18 cellular contexts compared by ENCODE assay signal in the genomic region with DNA sequence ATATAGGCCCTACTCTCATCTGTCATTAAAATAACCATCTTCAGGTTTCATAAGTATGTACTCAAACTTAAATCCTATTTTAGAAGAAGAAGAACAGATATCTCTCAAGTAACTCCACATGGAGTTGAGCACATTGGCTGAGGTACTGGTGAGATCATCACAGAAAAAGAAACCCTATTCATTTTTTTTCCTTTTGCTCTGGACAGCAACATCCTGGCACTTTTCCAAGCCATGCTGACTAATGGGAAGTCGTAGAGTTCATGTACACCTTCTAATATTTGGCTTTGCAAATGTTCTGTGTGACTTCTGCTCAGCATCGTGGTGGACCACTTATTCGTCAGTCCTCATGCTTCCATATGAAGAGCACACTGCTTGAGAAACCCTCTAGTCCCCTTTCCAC.
DNase-seq lines count a peak whose midpoint lies in the region; TF ChIP-seq lines count a peak whose summit lies in the region.
"Had no signal": no experiment of that assay in that cellular context is flagged by ENCODE, and none has a peak within 500 bp of the region (broad histone marks: within the 10 kb centered on the region; RNA-seq: fewer than 3 reads in every experiment).

No MANE protein-coding gene starts in this region.

- no peaks in the 10 kb centered on the region for H3K36me3 Mint-ChIP-seq in mesothelial cell of epicardium

- H3K9me3 Mint-ChIP-seq in mesothelial cell of epicardium: peaks cover 3% of the 10 kb centered on the region
- H3K9me3 Mint-ChIP-seq: neural crest cell had no signal

- in situ Hi-C loops in KBM-7 (cut with MboI; ENCODE audit: low pct_unique_long_range_greater_than_20kb, low sequenced_read_pairs): no loop called here

- H3K27me3 Mint-ChIP-seq in mesothelial cell of epicardium (ENCODE audit: low read depth): no peaks in the 10 kb centered on the region
- H3K27me3 Mint-ChIP-seq: activated naive CD4-positive, alpha-beta T cell treated with anti-CD3 and anti-CD28 coated beads, Interleukin-2, amount 50 U/mL, for 24 hours had no signal

- H3K4me1 Mint-ChIP-seq in mesothelial cell of epicardium: no peaks in the 10 kb centered on the region
- H3K4me1 Mint-ChIP-seq: neural crest cell had no signal

- H3K4me3 ChIP-seq in choroid plexus epithelial cell (ENCODE audit: low read depth, low read length): no peak overlapping the region
- H3K4me3 ChIP-seq in retinal pigment epithelial cell (ENCODE audit: low read length): no peak overlapping the region
- H3K4me3 ChIP-seq: BLaER1, cardiac muscle cell had no signal

- no peak overlapping the region for H3K4me3 Mint-ChIP-seq in mesothelial cell of epicardium
- H3K4me3 Mint-ChIP-seq: activated naive CD4-positive, alpha-beta T cell treated with anti-CD3 and anti-CD28 coated beads, Interleukin-2, amount 50 U/mL, for 24 hours; neural crest cell had no signal

- TF ChIP-seq CTCF in choroid plexus epithelial cell (conservative IDR thresholded peaks at IDR 0.05; ENCODE audit: low read depth, low read length) (no peak), retinal pigment epithelial cell (conservative IDR thresholded peaks at IDR 0.05; ENCODE audit: low read depth, low read length) (no peak), mesothelial cell of epicardium (IDR thresholded peaks at IDR 0.05; ENCODE audit: unreplicated experiment) (no peak)

- peak; percentile 89 for DNase-seq in HT1080 (ENCODE audit: low read depth)
- peak; percentile 41 for DNase-seq in OCI-M1 (lab: John Stamatoyannopoulos, UW)
- peak; percentile 36 for DNase-seq in choroid plexus epithelial cell (ENCODE audit: low read depth)
- DNase-seq in retinal pigment epithelial cell (ENCODE audit: low read depth): peak; percentile 52
- no peak for DNase-seq in mesothelial cell of epicardium (ENCODE audit: low spot score in 2 of 2, unreplicated experiment in 2 of 2)
- DNase-seq in NCI-H2227 treated with DMSO at 0.1 percent for 48 hours (lab: John Stamatoyannopoulos, UW): no peak
- no peak for DNase-seq in KBM-7
- DNase-seq: activated CD4-positive, alpha-beta T cell treated with anti-CD3 and anti-CD28 coated beads, Interleukin-2, amount 50 U/mL, for 1 hour; activated T-cell treated with anti-CD3 and anti-CD28 coated beads, Interleukin-2, amount 50 U/mL, for 1 hour; DMS153; Kasumi-1; NCI-H1694; right cardiac atrium; stimulated activated CD4-positive, alpha-beta T cell treated with anti-CD3 and anti-CD28 coated beads, Interleukin-1b, Interleukin-23, amount 100 ng/mL, for 48 hours had no signal

- H3K27ac Mint-ChIP-seq in mesothelial cell of epicardium: no peak overlapping the region
- H3K27ac Mint-ChIP-seq: activated naive CD4-positive, alpha-beta T cell treated with anti-CD3 and anti-CD28 coated beads, Interleukin-2, amount 50 U/mL, for 24 hours had no signal

Comparison
In these comparisons a context has a peak if more than half of its experiments do, and no peak if none do; other contexts are left out.
1. DNase-seq: peak in HT1080 (single experiment), OCI-M1 (single experiment), choroid plexus epithelial cell (single experiment) and retinal pigment epithelial cell (single experiment); none in mesothelial cell of epicardium (0 of 2), NCI-H2227 treated with DMSO at 0.1 percent for 48 hours (single experiment) and KBM-7 (single experiment).